Comparison of ENCODE assay signal across 8 cellular contexts in the genomic region with DNA sequence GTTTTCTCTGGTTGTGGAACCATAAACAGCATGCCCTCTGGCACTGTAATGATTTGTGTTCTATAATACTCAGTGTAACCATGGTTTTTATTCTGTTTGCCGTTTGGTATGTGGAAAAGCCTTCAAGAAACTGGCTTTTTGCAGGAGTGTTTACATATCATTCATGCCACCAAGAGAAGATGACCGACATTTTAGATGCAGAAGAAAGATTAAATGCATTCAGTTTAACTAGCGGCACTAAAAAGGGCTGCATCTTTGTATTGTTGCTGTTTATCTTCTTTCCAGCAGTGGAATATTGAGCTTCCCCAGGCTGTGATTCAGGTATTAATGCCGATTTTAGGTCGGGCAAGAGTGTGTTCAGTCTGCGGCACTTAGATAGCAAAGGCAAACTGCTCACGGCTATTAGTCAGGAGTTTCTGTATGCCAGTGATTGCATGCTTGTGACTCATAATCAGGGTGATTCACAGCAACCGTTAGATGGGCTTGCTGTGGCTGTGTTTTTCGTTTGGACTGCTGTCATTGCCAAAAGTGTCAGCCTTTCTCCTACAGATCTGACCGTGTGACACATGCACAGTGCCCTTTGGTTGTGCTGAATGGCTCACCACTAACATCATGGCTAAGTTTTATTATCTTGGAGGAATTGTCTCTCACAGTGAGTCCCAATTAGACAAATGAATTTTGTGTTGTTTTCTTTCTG.
A peak's percentile ranks its signal among the peaks of the same experiment; 100 is the strongest.
DNase-seq lines count a peak whose midpoint lies in the region; TF ChIP-seq lines count a peak whose summit lies in the region.

No MANE protein-coding gene starts in this region.

- DNase-seq in COLO829 (ENCODE audit: low spot score), result peak; percentile 82
- DNase-seq in NCI-H446 treated with DMSO at 0.1 percent for 48 hours (lab: John Stamatoyannopoulos, UW), result peak; percentile 62
- DNase-seq in astrocyte of the spinal cord (ENCODE audit: low read depth, low spot score), result peak; percentile 94
- peak; percentile 92 for DNase-seq in kidney epithelial cell (ENCODE audit: low read depth)
- peak; percentile 37 for DNase-seq in stimulated activated CD8-positive, alpha-beta memory T cell treated with anti-CD3 and anti-CD28 coated beads, Interleukin-4, amount 100 ng/mL, for 48 hours
- no peak for DNase-seq in HuH-7.5 (ENCODE audit: low spot score)
- no peak for DNase-seq in NCI-H128 (lab: John Stamatoyannopoulos, UW; ENCODE audit: unreplicated experiment)
- no peak for DNase-seq in spleen

- H3K27ac ChIP-seq in spleen, result no peak overlapping the region

- no peaks in the 10 kb centered on the region for H3K4me1 ChIP-seq in spleen

- peak overlapping the region; percentile 1 for H3K4me3 ChIP-seq in astrocyte of the spinal cord (ENCODE audit: low read depth, low read length)
- no peak overlapping the region for H3K4me3 ChIP-seq in kidney epithelial cell (ENCODE audit: low read depth, low read length)
- H3K4me3 ChIP-seq in spleen, result no peak overlapping the region

- in situ Hi-C loops in astrocyte of the spinal cord (cut with HindIII; ENCODE audit: low sequenced_read_pairs), result no loop called here

- 72 to 84% (median 77%) methylated on average over 10 of the region's 10 CpGs for WGBS in spleen, 5 donors

- no peaks in the 10 kb centered on the region for H3K27me3 ChIP-seq in kidney epithelial cell (ENCODE audit: control insufficient read depth, insufficient read depth, low read length)
- no peaks in the 10 kb centered on the region for H3K27me3 ChIP-seq in spleen (replicated peaks in 1 of 7)

- no peaks in the 10 kb centered on the region for H3K36me3 ChIP-seq in kidney epithelial cell (ENCODE audit: control insufficient read depth, insufficient read depth, low read length)
- no peaks in the 10 kb centered on the region for H3K36me3 ChIP-seq in spleen

- TF ChIP-seq POLR2A in spleen (IDR thresholded peaks at IDR 0.05), result no peak

- peaks cover 0 to under 1% (median 0%) of the 10 kb centered on the region in 8 donors for H3K9me3 ChIP-seq in spleen

- TF ChIP-seq CTCF in astrocyte of the spinal cord (IDR thresholded peaks at IDR 0.05; ENCODE audit: low read depth, low read length), result no peak
- no peak for TF ChIP-seq CTCF in kidney epithelial cell (IDR thresholded peaks at IDR 0.05; ENCODE audit: insufficient read depth, low read length, poor library complexity, severe bottlenecking)
- no peak for TF ChIP-seq CTCF in spleen (IDR thresholded peaks at IDR 0.05 in 8 of 11, conservative IDR thresholded peaks at IDR 0.05 in 3 of 11)

- intact Hi-C loops in spleen (cut with DNase I; ENCODE audit: low total_unique reads), result no loop called here

Comparison
In these comparisons a context has a peak if more than half of its experiments do, and no peak if none do; other contexts are left out.
1. DNase-seq: peak in COLO829 (single experiment), NCI-H446 treated with DMSO at 0.1 percent for 48 hours (single experiment), astrocyte of the spinal cord (single experiment), kidney epithelial cell (single experiment) and stimulated activated CD8-positive, alpha-beta memory T cell treated with anti-CD3 and anti-CD28 coated beads, Interleukin-4, amount 100 ng/mL, for 48 hours (single experiment); none in HuH-7.5 (single experiment), NCI-H128 (single experiment) and spleen (single experiment).